ENCODE assay signal across 2 cellular contexts in the genomic region with DNA sequence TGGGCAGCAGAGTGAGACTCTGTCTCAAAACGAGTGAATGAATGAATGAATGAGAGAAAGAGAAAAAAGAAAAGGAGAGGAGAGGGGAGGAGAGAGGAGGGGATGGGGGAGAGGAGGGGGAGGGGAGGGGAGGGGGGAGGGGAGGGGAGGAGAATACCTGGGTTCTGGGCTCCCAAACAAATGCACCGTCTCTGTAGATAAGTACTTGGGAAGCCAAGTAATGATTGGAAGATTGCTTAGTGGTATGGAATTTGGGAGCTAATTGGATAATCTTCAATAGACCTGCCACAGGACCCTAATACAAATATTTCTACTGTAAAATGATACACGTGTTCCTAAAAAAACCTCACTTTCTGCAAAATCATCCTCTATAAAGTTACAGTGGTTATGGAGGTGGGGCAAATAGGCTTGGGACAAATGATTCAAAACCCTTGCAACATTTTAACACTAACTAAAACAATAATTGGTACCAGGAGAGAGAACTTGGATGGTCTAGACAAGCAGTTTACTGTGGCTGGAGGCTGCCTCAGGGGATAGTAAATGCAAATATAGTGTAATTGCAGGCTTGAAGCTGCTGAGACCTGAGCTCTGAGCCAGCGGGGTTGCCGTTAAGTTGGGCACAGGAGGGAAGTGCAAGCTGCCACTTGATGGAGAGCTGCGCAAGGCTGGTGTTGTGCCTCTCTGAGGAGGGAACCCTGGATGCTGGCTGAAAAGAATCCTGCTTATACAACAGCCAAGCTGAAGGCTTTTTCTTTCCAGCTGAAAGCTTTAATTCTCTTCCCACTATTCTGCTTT.
A peak's percentile ranks its signal among the peaks of the same experiment; 100 is the strongest.
TF ChIP-seq lines count a peak whose summit lies in the region.

No MANE protein-coding gene starts in this region.

TF ChIP-seq in HepG2, 621 proteins besides CTCF, POLR2A, EP300 and RAD21:
- peak; percentile 59 for TF ChIP-seq HNRNPK (IDR thresholded peaks at IDR 0.05; ENCODE audit: low read depth, low read length, poor library complexity, severe bottlenecking)
- TF ChIP-seq PAWR (CRISPR knock-in tag; IDR thresholded peaks at IDR 0.05; ENCODE audit: borderline replicate concordance), result no peak
- no peak for TF ChIP-seq ASH2L (IDR thresholded peaks at IDR 0.05; ENCODE audit: insufficient read length, low read depth, low read length)
- TF ChIP-seq, protein P1, sequence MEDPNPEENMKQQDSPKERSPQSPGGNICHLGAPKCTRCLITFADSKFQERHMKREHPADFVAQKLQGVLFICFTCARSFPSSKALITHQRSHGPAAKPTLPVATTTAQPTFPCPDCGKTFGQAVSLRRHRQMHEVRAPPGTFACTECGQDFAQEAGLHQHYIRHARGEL (CRISPR knock-in tag; IDR thresholded peaks at IDR 0.05), result no peak

TF ChIP-seq in GM12878, 131 proteins besides CTCF, POLR2A, EP300 and RAD21:
- no peak for TF ChIP-seq SREBF1 (IDR thresholded peaks at IDR 0.05; ENCODE audit: low read length)
- TF ChIP-seq NR2C1 (IDR thresholded peaks at IDR 0.05), result no peak
- no peak for TF ChIP-seq NR2C2 (IDR thresholded peaks at IDR 0.05; ENCODE audit: borderline replicate concordance, control insufficient read depth, insufficient read length, low read depth)
- TF ChIP-seq, protein P2, sequence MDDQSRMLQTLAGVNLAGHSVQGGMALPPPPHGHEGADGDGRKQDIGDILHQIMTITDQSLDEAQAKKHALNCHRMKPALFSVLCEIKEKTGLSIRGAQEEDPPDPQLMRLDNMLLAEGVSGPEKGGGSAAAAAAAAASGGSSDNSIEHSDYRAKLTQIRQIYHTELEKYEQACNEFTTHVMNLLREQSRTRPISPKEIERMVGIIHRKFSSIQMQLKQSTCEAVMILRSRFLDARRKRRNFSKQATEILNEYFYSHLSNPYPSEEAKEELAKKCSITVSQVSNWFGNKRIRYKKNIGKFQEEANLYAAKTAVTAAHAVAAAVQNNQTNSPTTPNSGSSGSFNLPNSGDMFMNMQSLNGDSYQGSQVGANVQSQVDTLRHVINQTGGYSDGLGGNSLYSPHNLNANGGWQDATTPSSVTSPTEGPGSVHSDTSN (IDR thresholded peaks at IDR 0.05; ENCODE audit: insufficient replicate concordance, low read depth, low read length), result no peak
- TF ChIP-seq TAF1 (IDR thresholded peaks at IDR 0.05; ENCODE audit: borderline replicate concordance, low read depth, low read length), result no peak
- TF ChIP-seq ZNF24 (IDR thresholded peaks at IDR 0.05), result no peak
- TF ChIP-seq SMAD1 (IDR thresholded peaks at IDR 0.05; ENCODE audit: low read depth, partially characterized antibody), result no peak
- TF ChIP-seq IKZF2 (IDR thresholded peaks at IDR 0.05), result no peak
- TF ChIP-seq, protein P3, sequence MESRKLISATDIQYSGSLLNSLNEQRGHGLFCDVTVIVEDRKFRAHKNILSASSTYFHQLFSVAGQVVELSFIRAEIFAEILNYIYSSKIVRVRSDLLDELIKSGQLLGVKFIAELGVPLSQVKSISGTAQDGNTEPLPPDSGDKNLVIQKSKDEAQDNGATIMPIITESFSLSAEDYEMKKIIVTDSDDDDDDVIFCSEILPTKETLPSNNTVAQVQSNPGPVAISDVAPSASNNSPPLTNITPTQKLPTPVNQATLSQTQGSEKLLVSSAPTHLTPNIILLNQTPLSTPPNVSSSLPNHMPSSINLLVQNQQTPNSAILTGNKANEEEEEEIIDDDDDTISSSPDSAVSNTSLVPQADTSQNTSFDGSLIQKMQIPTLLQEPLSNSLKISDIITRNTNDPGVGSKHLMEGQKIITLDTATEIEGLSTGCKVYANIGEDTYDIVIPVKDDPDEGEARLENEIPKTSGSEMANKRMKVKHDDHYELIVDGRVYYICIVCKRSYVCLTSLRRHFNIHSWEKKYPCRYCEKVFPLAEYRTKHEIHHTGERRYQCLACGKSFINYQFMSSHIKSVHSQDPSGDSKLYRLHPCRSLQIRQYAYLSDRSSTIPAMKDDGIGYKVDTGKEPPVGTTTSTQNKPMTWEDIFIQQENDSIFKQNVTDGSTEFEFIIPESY (IDR thresholded peaks at IDR 0.05), result no peak
